In genomic region chr17:14813649-14814048, GRCh38 we compare ENCODE assay signal across 8 cellular contexts.
A peak's percentile ranks its signal among the peaks of the same experiment; 100 is the strongest.
DNase-seq lines count a peak whose midpoint lies in the region; ATAC-seq and TF ChIP-seq lines count a peak whose summit lies in the region.

No MANE protein-coding gene starts in this region.

- no peak for ATAC-seq in HG03521 (IDR thresholded peaks at IDR 0.05; ENCODE audit: unreplicated experiment)
- ATAC-seq in HG02973 (IDR thresholded peaks at IDR 0.05; ENCODE audit: unreplicated experiment), result no peak

- H3K9me2 ChIP-seq in hepatocyte (replicated peaks; ENCODE audit: insufficient read depth), result no peaks in the 10 kb centered on the region

- no peak overlapping the region for H2AFZ ChIP-seq in hepatocyte

- DNase-seq in ACHN, result peak; percentile 12
- DNase-seq in GM12864 (ENCODE audit: low read depth), result no peak
- peak; percentile 16 for DNase-seq in RPMI8226
- peak; percentile 49 for DNase-seq in hepatocyte (ENCODE audit: low spot score)
- no peak for DNase-seq in DMS79 (lab: John Stamatoyannopoulos, UW)
- DNase-seq in kidney glomerular epithelial cell (lab: John Stamatoyannopoulos, UW), result no peak

- 43% methylated on average over 14 of the region's 14 CpGs for WGBS in hepatocyte (ENCODE audit: low lambda C conversion rate, missing lambda C conversion rate)

- in situ Hi-C loops in ACHN (cut with HindIII; ENCODE audit: low pct_ligation_motif_present, low pct_unique_long_range_greater_than_20kb, low sequenced_read_pairs), result no loop called here

- no peak overlapping the region for H3K27ac ChIP-seq in hepatocyte

- H4K20me1 ChIP-seq in hepatocyte (ENCODE audit: insufficient read depth, poor library complexity, severe bottlenecking), result no peaks in the 10 kb centered on the region

- no peaks in the 10 kb centered on the region for H3K4me1 ChIP-seq in hepatocyte (ENCODE audit: insufficient read depth)

- no peak overlapping the region for H3K4me3 ChIP-seq in GM12864 (ENCODE audit: low read depth, low read length)
- no peak overlapping the region for H3K4me3 ChIP-seq in hepatocyte

- H3K9me3 ChIP-seq in hepatocyte (ENCODE audit: low read depth), result no peaks in the 10 kb centered on the region

- no peaks in the 10 kb centered on the region for H3K79me2 ChIP-seq in hepatocyte

- no peaks in the 10 kb centered on the region for H3K36me3 ChIP-seq in hepatocyte (replicated peaks; ENCODE audit: insufficient read depth, low read depth)

- no peak overlapping the region for H3K4me2 ChIP-seq in hepatocyte

- TF ChIP-seq CTCF in GM12864 (IDR thresholded peaks at IDR 0.05; ENCODE audit: low read depth, low read length, missing control alignments) (peak; percentile 47), hepatocyte (IDR thresholded peaks at IDR 0.05; ENCODE audit: poor library complexity) (peak; percentile 32)

- no peaks in the 10 kb centered on the region for H3K27me3 ChIP-seq in hepatocyte

Comparison
In these comparisons a context has a peak if more than half of its experiments do, and no peak if none do; other contexts are left out.
1. DNase-seq: peak in ACHN (single experiment), RPMI8226 (single experiment) and hepatocyte (single experiment); none in GM12864 (single experiment), DMS79 (single experiment) and kidney glomerular epithelial cell (single experiment).